In the genomic region with DNA sequence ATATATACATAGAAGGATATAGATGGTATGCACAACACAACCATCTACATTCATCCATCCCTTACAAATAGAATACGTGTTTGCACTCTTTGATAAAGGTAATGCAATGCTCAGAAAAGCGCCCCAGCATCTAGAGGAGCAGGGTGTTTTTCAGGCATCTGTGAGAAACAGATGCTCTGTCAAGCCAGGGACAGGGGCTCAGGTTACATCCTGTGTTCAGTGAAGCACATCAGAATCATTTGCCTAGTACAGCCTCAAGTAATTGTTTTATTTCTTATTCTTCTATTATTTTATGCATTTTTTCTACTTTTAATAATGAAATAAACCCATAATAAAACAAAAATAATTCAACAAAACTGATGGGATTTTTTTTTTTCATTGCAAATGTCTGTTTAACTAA, we compare ENCODE assay signal across 9 cellular contexts. TPM values are rescaled to one million over a fixed set of nuclear protein-coding genes. Genes with fewer than 3 reads are reported as not detected.
DNase-seq lines count a peak whose midpoint lies in the region; ATAC-seq, FAIRE-seq and TF ChIP-seq lines count a peak whose summit lies in the region.
"Had no signal": no experiment of that assay in that cellular context is flagged by ENCODE, and none has a peak within 500 bp of the region (broad histone marks: within the 10 kb centered on the region; RNA-seq: fewer than 3 reads in every experiment).

No MANE protein-coding gene starts in this region.

- POLR2A ChIA-PET in PC-3 (lab: Charles Lee; ENCODE audit: unreplicated experiment) = no interaction called here

- H3K9me2 ChIP-seq in PC-3 (replicated peaks; ENCODE audit: low read length) = no peaks in the 10 kb centered on the region

- CTCF ChIA-PET in PC-3 (lab: Charles Lee) = interaction anchor here (0.7 kb wide), 1 partner anchor 15 kb away, joined by 6 read pairs; no protein-coding TSS in a partner anchor

- no peaks in the 10 kb centered on the region for H3K79me2 ChIP-seq in PC-3 (ENCODE audit: low read length)

- H4K20me1 ChIP-seq in PC-3 (ENCODE audit: low read length) = no peaks in the 10 kb centered on the region

- peaks cover 17% of the 10 kb centered on the region for H3F3A ChIP-seq in PC-3 (ENCODE audit: low read length, unreplicated experiment)

- H3K9ac ChIP-seq in PC-3 (ENCODE audit: low read length) = no peak overlapping the region

- intact Hi-C loops in PC-3 (cut with micrococcal nuclease) = loop anchor here (5.0 kb wide), 1 partner anchor 52 kb away; a partner anchor contains a TSS
- intact Hi-C loops in vagina (cut with DNase I) = no loop called here
- intact Hi-C loops in pancreas (cut with DNase I) = no loop called here

- 0 out of 2 replicates have a peak overlapping the region, but pooled peaks have one; percentile 2 for H3K4me2 ChIP-seq in PC-3 (ENCODE audit: low read length)

- no peak overlapping the region for H2AFZ ChIP-seq in PC-3 (ENCODE audit: low read length)

- in situ Hi-C loops in Caki2 (cut with HindIII; ENCODE audit: low pct_unique_long_range_greater_than_20kb, low sequenced_read_pairs) = no loop called here

- ATAC-seq in GM19395 (IDR thresholded peaks at IDR 0.05; ENCODE audit: unreplicated experiment) (peak; percentile 96), HG03175 (IDR thresholded peaks at IDR 0.05; ENCODE audit: unreplicated experiment) (peak; percentile 74), PC-3 (peak; percentile 34), HG02970 (IDR thresholded peaks at IDR 0.05; ENCODE audit: low FRiP score, unreplicated experiment) (no peak), pancreas (no peak)

- 46 to 60% methylated on average over 2 of the region's 2 CpGs for WGBS in pancreas, 2 donors

- H3K36me3 ChIP-seq in PC-3 (ENCODE audit: low read depth, low read length) (no peaks in the 10 kb centered on the region), vagina (no peaks in the 10 kb centered on the region), pancreas (no peaks in the 10 kb centered on the region)

- no peak overlapping the region for H3K27ac ChIP-seq in PC-3 (ENCODE audit: low read length)
- no peak overlapping the region for H3K27ac ChIP-seq in vagina
- H3K27ac ChIP-seq in pancreas = no peak overlapping the region
- H3K27ac ChIP-seq: SK-N-MC had no signal

- no peaks in the 10 kb centered on the region for H3K9me3 ChIP-seq in PC-3 (ENCODE audit: low read length)
- H3K9me3 ChIP-seq in vagina = no peaks in the 10 kb centered on the region
- no peaks in the 10 kb centered on the region for H3K9me3 ChIP-seq in pancreas

- no TSS peak for BruUV-seq in PC-3 (replicated peaks; lab: Mats Ljungman, UMichigan)

- H3K4me1 ChIP-seq in PC-3 (ENCODE audit: insufficient read depth, low read length) = peaks cover 53% of the 10 kb centered on the region
- H3K4me1 ChIP-seq in vagina = no peaks in the 10 kb centered on the region
- H3K4me1 ChIP-seq in pancreas = no peaks in the 10 kb centered on the region

- TF ChIP-seq POLR2A in vagina (IDR thresholded peaks at IDR 0.05) = no peak

- H3K4me3 ChIP-seq in PC-3 (ENCODE audit: low read length) (no peak overlapping the region), vagina (no peak overlapping the region), pancreas (no peak overlapping the region)
- H3K4me3 ChIP-seq: SK-N-MC had no signal

- TF ChIP-seq CTCF in PC-3 (conservative IDR thresholded peaks at IDR 0.05; ENCODE audit: low read depth, low read length) = no peak
- no peak for TF ChIP-seq CTCF in vagina (IDR thresholded peaks at IDR 0.05)
- TF ChIP-seq CTCF in pancreas (IDR thresholded peaks at IDR 0.05) = no peak

- FAIRE-seq in pancreas (lab: Jason Lieb, UNC) = no peak

- peak; percentile 22 for DNase-seq in Caki2 (ENCODE audit: low read depth)
- peak; percentile 53 for DNase-seq in PC-3
- no peak for DNase-seq in vagina (ENCODE audit: extremely low spot score in 2 of 2)
- no peak for DNase-seq in SKM-1 (lab: John Stamatoyannopoulos, UW; ENCODE audit: unreplicated experiment)
- no peak for DNase-seq in pancreas

- H3K27me3 ChIP-seq in PC-3 (ENCODE audit: low read length) (no peaks in the 10 kb centered on the region), vagina (no peaks in the 10 kb centered on the region), pancreas (no peaks in the 10 kb centered on the region)

RNA-seq across cellular contexts. Expression of a gene that starts 50.5 kb away (rescaled TPM):
- 57.5 and 76.9 TPM in 2 replicates for total RNA-seq in Caki2 (2014; rRNA removed; shearing (Covaris generic); ENCODE audit: low replicate concordance)
- total RNA-seq in PC-3 (2014; rRNA removed) (266 and 319 TPM in 2 replicates), vagina (140 TPM), pancreas (10 to 100 TPM; 21.0 to 97.4 (median 34.8) TPM)
- 10 to 100 TPM; 10.6 to 24.9 TPM for polyA plus RNA-seq in pancreas

Comparison
In these comparisons a context has a peak if more than half of its experiments do, and no peak if none do; other contexts are left out.
1. DNase-seq: peak in Caki2 (single experiment) and PC-3 (single experiment); none in vagina (0 of 2), SKM-1 (single experiment) and pancreas (0 of 6).
2. ATAC-seq: peak in GM19395 (single experiment), HG03175 (single experiment) and PC-3 (single experiment); none in HG02970 (single experiment) and pancreas (0 of 4).